Comparison of ENCODE assay signal across 10 cellular contexts in the genomic region with DNA sequence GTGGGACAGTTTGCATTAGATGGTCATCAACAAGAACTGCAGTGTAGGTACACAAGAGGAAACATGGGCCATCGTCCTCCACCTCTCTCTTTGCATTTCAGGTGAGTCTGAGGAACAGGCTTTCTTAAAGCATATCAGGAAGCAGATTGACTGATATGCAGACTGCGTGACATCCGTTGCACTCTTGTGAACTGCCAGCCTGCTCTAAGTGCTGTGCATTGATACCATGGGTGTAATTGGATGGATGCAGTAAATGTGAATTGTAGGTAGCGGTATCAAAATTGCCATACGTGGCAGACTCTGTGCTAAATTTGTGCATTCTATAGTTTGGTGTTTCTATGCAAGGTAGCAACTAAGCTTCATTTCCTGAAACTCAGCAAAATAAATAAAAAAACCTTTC.
"Had no signal": no experiment of that assay in that cellular context is flagged by ENCODE, and none has a peak within 500 bp of the region (broad histone marks: within the 10 kb centered on the region; RNA-seq: fewer than 3 reads in every experiment).

No MANE protein-coding gene starts in this region.

- H3K36me3 ChIP-seq: HAP-1 had no signal

- H2AFZ ChIP-seq: GM23248 had no signal

- DNase-seq: GM23248, GOT3, HFFc6, IMR-90, KG1 had no signal

- H3K27ac ChIP-seq: GM23248, HL-60 had no signal

- ATAC-seq: HCT116, K562 had no signal

- H3K4me3 Mint-ChIP-seq: HFFc6 had no signal

- H3K27ac Mint-ChIP-seq: HFFc6 had no signal

- H3K9ac ChIP-seq: GM23248 had no signal

- H3K4me1 ChIP-seq: HAP-1 had no signal

- H3K4me3 ChIP-seq: GM23248, HAP-1, K562 had no signal

- FAIRE-seq: HTR-8/SVneo, K562 had no signal

- H3K9me3 ChIP-seq: HAP-1 had no signal
